24 cellular contexts compared by ENCODE assay signal in the genomic region with DNA sequence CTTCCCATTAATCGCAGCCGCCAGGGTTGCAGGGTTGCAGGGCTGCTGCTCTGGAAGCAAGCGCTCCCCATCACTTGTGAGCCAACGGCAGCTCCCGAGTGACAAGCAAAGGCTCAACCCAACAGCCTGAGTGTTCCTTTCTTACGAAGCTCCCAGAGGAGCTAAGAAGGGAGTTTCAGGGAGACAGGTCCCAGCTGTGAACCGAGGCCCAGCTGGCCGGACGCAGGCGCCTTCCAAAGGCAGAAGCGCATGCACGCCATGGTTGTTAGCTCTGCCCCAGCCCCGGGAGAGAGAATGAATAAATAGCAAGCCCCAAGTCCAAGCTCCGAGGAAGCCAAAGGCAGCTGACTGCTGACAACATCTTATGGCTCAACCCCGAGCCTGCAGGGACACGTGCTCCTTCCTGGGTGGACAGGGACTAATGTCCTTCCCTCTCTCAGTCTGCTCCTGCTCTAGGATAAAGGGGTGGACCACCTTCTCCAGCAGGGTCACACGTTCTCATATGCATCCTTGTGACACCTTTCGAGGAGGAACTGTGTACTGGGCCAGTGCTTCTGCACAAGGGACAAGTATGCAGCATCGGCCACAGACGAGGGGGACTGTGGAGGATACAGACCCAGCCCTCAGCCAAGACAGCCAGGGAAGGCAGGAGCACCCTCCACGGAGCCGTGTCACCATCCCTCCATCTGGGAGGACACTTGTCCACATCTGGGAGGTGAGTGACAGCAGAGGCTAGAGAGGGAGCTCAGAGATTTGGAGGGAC. TPM values are rescaled to one million over a fixed set of nuclear protein-coding genes. Genes with fewer than 3 reads are reported as not detected.
A peak's percentile ranks its signal among the peaks of the same experiment; 100 is the strongest.
DNase-seq lines count a peak whose midpoint lies in the region; ATAC-seq and TF ChIP-seq lines count a peak whose summit lies in the region.
"Had no signal": no experiment of that assay in that cellular context is flagged by ENCODE, and none has a peak within 500 bp of the region (broad histone marks: within the 10 kb centered on the region; RNA-seq: fewer than 3 reads in every experiment).

No MANE protein-coding gene starts in this region.

- H2BK120ac ChIP-seq in H9 (ENCODE audit: low read depth, low read length, poor library complexity, severe bottlenecking) = no peak overlapping the region
- no peak overlapping the region for H2BK120ac ChIP-seq in mesendoderm (ENCODE audit: low read depth, low read length)

- no peak overlapping the region; the same call in 1 of the 2 replicates for H2BK15ac ChIP-seq in H9 (ENCODE audit: low read depth, low read length)
- no peak overlapping the region for H2BK15ac ChIP-seq in mesendoderm (replicated peaks; ENCODE audit: low read depth)

- ATAC-seq in right cardiac atrium = peak; percentile 26 to 38
- ATAC-seq in GM21360 (IDR thresholded peaks at IDR 0.05; ENCODE audit: unreplicated experiment) = no peak
- ATAC-seq in omental fat pad (ENCODE audit: low FRiP score) = no peak
- no peak for ATAC-seq in activated T-cell treated with anti-CD3 and anti-CD28 coated beads, Interleukin-2, amount 50 U/mL, for 4 hours
- ATAC-seq: activated naive CD8-positive, alpha-beta T cell treated with anti-CD3 and anti-CD28 coated beads, Interleukin-2, amount 50 U/mL, for 24 hours; activated T-helper 17 cell treated with anti-CD3 and anti-CD28 coated beads, Interleukin-2, amount 50 U/mL, for 72 hours; HCT116 had no signal

- no peak overlapping the region for H3K56ac ChIP-seq in H9 (ENCODE audit: insufficient read length, low read depth, low read length)
- no peak overlapping the region for H3K56ac ChIP-seq in mesendoderm (ENCODE audit: low read length)

- H3K27ac ChIP-seq in H9 (ENCODE audit: insufficient read length, low read depth, low read length) (no peak overlapping the region), colonic mucosa (no peak overlapping the region), right cardiac atrium (ENCODE audit: low read length) (no peak overlapping the region), osteoblast (ENCODE audit: low read depth, low read length) (no peak overlapping the region), mesendoderm (ENCODE audit: low read depth, low read length) (no peak overlapping the region)
- H3K27ac ChIP-seq: SJSA1 had no signal

- H3K18ac ChIP-seq in H9 (ENCODE audit: insufficient read length, low read depth, low read length) = no peak overlapping the region
- H3K18ac ChIP-seq in mesendoderm (ENCODE audit: low read length) = no peak overlapping the region

- H2BK12ac ChIP-seq in H9 (ENCODE audit: insufficient read length, low read depth, low read length) = no peak overlapping the region

- no peaks in the 10 kb centered on the region for H3K9me3 ChIP-seq in H9 (ENCODE audit: control insufficient read depth, low read depth, low read length)
- no peaks in the 10 kb centered on the region for H3K9me3 ChIP-seq in colonic mucosa
- no peaks in the 10 kb centered on the region for H3K9me3 ChIP-seq in right cardiac atrium (ENCODE audit: control insufficient read depth, low read length)
- no peaks in the 10 kb centered on the region for H3K9me3 ChIP-seq in osteoblast (ENCODE audit: low read depth, low read length)
- H3K9me3 ChIP-seq: SJSA1 had no signal

- no peak overlapping the region for H4K91ac ChIP-seq in H9 (ENCODE audit: insufficient read length, low read depth, low read length)

- H2BK5ac ChIP-seq in H9 (ENCODE audit: insufficient read length, low read length) = no peak overlapping the region
- H2BK5ac ChIP-seq in mesendoderm (ENCODE audit: low read length) = no peak overlapping the region

- H3K23ac ChIP-seq in H9 (ENCODE audit: insufficient read length, low read depth, low read length) (no peak overlapping the region), mesendoderm (ENCODE audit: low read length) (no peak overlapping the region)

- H3K9me3 Mint-ChIP-seq in H9 = peaks cover 12 to 15% of the 10 kb centered on the region in 2 experiments
- H3K9me3 Mint-ChIP-seq in activated T-cell treated with anti-CD3 and anti-CD28 coated beads, Interleukin-2, amount 50 U/mL, for 4 hours = peaks cover 16% of the 10 kb centered on the region

- H3K9ac ChIP-seq in H9 (ENCODE audit: extremely low read depth, insufficient read length, low read length) = no peak overlapping the region
- no peak overlapping the region for H3K9ac ChIP-seq in colonic mucosa (ENCODE audit: low read depth in 2 of 2, low read length in 2 of 2)
- H3K9ac ChIP-seq in mesendoderm (ENCODE audit: low read length) = no peak overlapping the region

- no CpG with 5 or more reads among the region's 22 CpGs for WGBS in H9 (ENCODE audit: extremely low coverage, insufficient read length, low lambda C conversion rate)
- 63% methylated on average over 22 of the region's 22 CpGs for WGBS in right cardiac atrium
- no CpG with 5 or more reads among the region's 22 CpGs for WGBS in mesendoderm (ENCODE audit: extremely low coverage, insufficient coverage, low lambda C conversion rate)

- H3K23me2 ChIP-seq in H9 (ENCODE audit: insufficient read length, low read depth, low read length, poor library complexity, severe bottlenecking) = no peaks in the 10 kb centered on the region

- DNase-seq in H9 (no peak), colonic mucosa (peak; percentile 28), right cardiac atrium (peak in 2 of 3 donors; percentile 52 to 67), osteoblast (ENCODE audit: insufficient read length, low spot score, missing footprints) (peak; percentile 51), omental fat pad (ENCODE audit: low spot score) (no peak), mesendoderm (no peak)
- DNase-seq in activated T-cell treated with anti-CD3 and anti-CD28 coated beads, Interleukin-2, amount 50 U/mL, for 4 hours = no peak
- DNase-seq: activated CD4-positive, alpha-beta memory T cell treated with anti-CD3 and anti-CD28 coated beads for 36 hours; activated CD8-positive, alpha-beta memory T cell treated with anti-CD3 and anti-CD28 coated beads, Interleukin-2, amount 50 U/mL, for 4 hours; activated naive CD8-positive, alpha-beta T cell treated with anti-CD3 and anti-CD28 coated beads, Interleukin-2, amount 50 U/mL, for 24 hours; DMS53; KBM-7; kidney; mammary epithelial cell; NCI-H2081; NCI-H345; stimulated activated CD4-positive, alpha-beta T cell treated with anti-CD3 and anti-CD28 coated beads, Interleukin-2, amount 100 ng/mL, for 24 hours; T-helper 1 cell had no signal

- no peaks in the 10 kb centered on the region for H4K20me1 ChIP-seq in H9 (ENCODE audit: control insufficient read depth, insufficient read depth, insufficient read length)
- no peaks in the 10 kb centered on the region for H4K20me1 ChIP-seq in osteoblast (ENCODE audit: insufficient read depth, low read length)

- H3K79me1 ChIP-seq in H9 (ENCODE audit: insufficient read depth, low read depth, low read length, poor library complexity, severe bottlenecking) = peaks cover 6% of the 10 kb centered on the region
- no peaks in the 10 kb centered on the region for H3K79me1 ChIP-seq in mesendoderm (ENCODE audit: low read length)

- no peak overlapping the region for H2BK20ac ChIP-seq in H9 (ENCODE audit: low read depth, low read length, poor library complexity, severe bottlenecking)

- no peak overlapping the region for H3K4ac ChIP-seq in H9 (ENCODE audit: low read depth, low read length)
- no peak overlapping the region for H3K4ac ChIP-seq in mesendoderm (ENCODE audit: low read depth, low read length)

- no peaks in the 10 kb centered on the region for H3K27me3 Mint-ChIP-seq in H9 (ENCODE audit: low read depth)
- H3K27me3 Mint-ChIP-seq in activated T-cell treated with anti-CD3 and anti-CD28 coated beads, Interleukin-2, amount 50 U/mL, for 4 hours (ENCODE audit: low read depth) = peaks cover 7% of the 10 kb centered on the region
- H3K27me3 Mint-ChIP-seq: type B pancreatic cell had no signal

- no peaks in the 10 kb centered on the region for H3K27me3 ChIP-seq in H9 (ENCODE audit: insufficient read depth, low read length)
- H3K27me3 ChIP-seq in colonic mucosa = no peaks in the 10 kb centered on the region
- no peaks in the 10 kb centered on the region for H3K27me3 ChIP-seq in right cardiac atrium (ENCODE audit: control insufficient read depth, insufficient read depth)
- no peaks in the 10 kb centered on the region for H3K27me3 ChIP-seq in osteoblast (ENCODE audit: insufficient read depth, low read length)
- no peaks in the 10 kb centered on the region for H3K27me3 ChIP-seq in mesendoderm (ENCODE audit: insufficient read depth, low read length, poor library complexity)
- H3K27me3 ChIP-seq: SJSA1 had no signal

- H3K79me2 ChIP-seq in H9 (ENCODE audit: insufficient read depth, low read length) (no peaks in the 10 kb centered on the region; the same call in 1 of the 2 replicates), osteoblast (ENCODE audit: insufficient read depth, low read length) (no peaks in the 10 kb centered on the region), mesendoderm (ENCODE audit: control insufficient read depth, insufficient read depth, low read length) (no peaks in the 10 kb centered on the region)

- H3T11ph ChIP-seq in H9 (ENCODE audit: low read length) = no peak overlapping the region

- H4K8ac ChIP-seq in H9 (replicated peaks; ENCODE audit: insufficient read length, low read depth, low read length) (no peak overlapping the region), mesendoderm (ENCODE audit: low read depth, low read length) (no peak overlapping the region)

- H3K4me1 ChIP-seq in H9 (ENCODE audit: insufficient read depth, low read length) = no peaks in the 10 kb centered on the region
- H3K4me1 ChIP-seq in colonic mucosa = no peaks in the 10 kb centered on the region
- H3K4me1 ChIP-seq in right cardiac atrium (ENCODE audit: control insufficient read depth, insufficient read depth, low read length) = no peaks in the 10 kb centered on the region
- H3K4me1 ChIP-seq in osteoblast (ENCODE audit: insufficient read depth, low read length) = no peaks in the 10 kb centered on the region
- no peaks in the 10 kb centered on the region for H3K4me1 ChIP-seq in mesendoderm (ENCODE audit: control insufficient read depth, low read depth, low read length)
- H3K4me1 ChIP-seq: SJSA1 had no signal

- no peak overlapping the region for H4K5ac ChIP-seq in H9 (ENCODE audit: insufficient read length, low read depth, low read length)
- no peak overlapping the region for H4K5ac ChIP-seq in mesendoderm (ENCODE audit: low read length)

- H3K36me3 Mint-ChIP-seq in H9 (ENCODE audit: insufficient read depth in 1 of 3, low read depth in 3 of 3) = peaks cover 22 to 46% (median 40%) of the 10 kb centered on the region in 3 experiments
- no peaks in the 10 kb centered on the region for H3K36me3 Mint-ChIP-seq in activated T-cell treated with anti-CD3 and anti-CD28 coated beads, Interleukin-2, amount 50 U/mL, for 4 hours (ENCODE audit: insufficient read depth)

- no peak for TF ChIP-seq CTCF in H9 (conservative IDR thresholded peaks at IDR 0.05)
- TF ChIP-seq CTCF in colonic mucosa (IDR thresholded peaks at IDR 0.05) = no peak
- no peak for TF ChIP-seq CTCF in osteoblast (IDR thresholded peaks at IDR 0.05; ENCODE audit: extremely low read depth, low read depth, low read length)
- TF ChIP-seq CTCF in omental fat pad (IDR thresholded peaks at IDR 0.05) = no peak

- peak overlapping the region in 2 of 3 experiments; percentile 76 to 80; a peak in 4 of 7 replicates for H3K27ac Mint-ChIP-seq in H9
- H3K27ac Mint-ChIP-seq: activated CD4-positive, alpha-beta memory T cell treated with anti-CD3 and anti-CD28 coated beads for 36 hours; activated naive CD8-positive, alpha-beta T cell treated with anti-CD3 and anti-CD28 coated beads, Interleukin-2, amount 50 U/mL, for 24 hours; activated T-helper 17 cell treated with anti-CD3 and anti-CD28 coated beads, Interleukin-2, amount 50 U/mL, for 72 hours; type B pancreatic cell had no signal

- H3K4me1 Mint-ChIP-seq in H9 = peaks cover 6 to 7% of the 10 kb centered on the region in 2 experiments; a peak in 3 of 4 replicates
- no peaks in the 10 kb centered on the region for H3K4me1 Mint-ChIP-seq in activated T-cell treated with anti-CD3 and anti-CD28 coated beads, Interleukin-2, amount 50 U/mL, for 4 hours (ENCODE audit: low read depth)
- H3K4me1 Mint-ChIP-seq: activated naive CD8-positive, alpha-beta T cell treated with anti-CD3 and anti-CD28 coated beads, Interleukin-2, amount 50 U/mL, for 24 hours; activated T-helper 17 cell treated with anti-CD3 and anti-CD28 coated beads, Interleukin-2, amount 50 U/mL, for 72 hours had no signal

- H3K14ac ChIP-seq in H9 (ENCODE audit: insufficient read depth, low read length) = no peak overlapping the region; the same call in 1 of the 2 replicates

- H2AFZ ChIP-seq in H9 (ENCODE audit: low read length) = no peak overlapping the region
- H2AFZ ChIP-seq in osteoblast (ENCODE audit: low read length) = no peak overlapping the region

- intact Hi-C loops in colonic mucosa (cut with DNase I) (no loop called here), right cardiac atrium (cut with DNase I) (no loop called here)

- no peak overlapping the region for H3K4me3 ChIP-seq in colonic mucosa
- H3K4me3 ChIP-seq in right cardiac atrium (ENCODE audit: low read length) = no peak overlapping the region
- H3K4me3 ChIP-seq in osteoblast (ENCODE audit: insufficient read depth, low read length) = no peak overlapping the region
- no peak overlapping the region for H3K4me3 ChIP-seq in mesendoderm (ENCODE audit: low read length)
- H3K4me3 ChIP-seq: SJSA1, smooth muscle cell had no signal

- H3K4me2 ChIP-seq in H9 (ENCODE audit: insufficient read depth, insufficient read length, low read length) (no peak overlapping the region), osteoblast (ENCODE audit: insufficient read depth, low read length) (no peak overlapping the region), mesendoderm (ENCODE audit: low read length) (no peak overlapping the region)
- H3K4me2 ChIP-seq: smooth muscle cell had no signal

- H3K36me3 ChIP-seq in colonic mucosa (no peaks in the 10 kb centered on the region), osteoblast (ENCODE audit: insufficient read depth, low read length) (no peaks in the 10 kb centered on the region), mesendoderm (ENCODE audit: control insufficient read depth, insufficient read depth, low read length) (no peaks in the 10 kb centered on the region)
- H3K36me3 ChIP-seq: SJSA1 had no signal

- no peak overlapping the region for H3K4me3 Mint-ChIP-seq in H9
- H3K4me3 Mint-ChIP-seq in activated T-cell treated with anti-CD3 and anti-CD28 coated beads, Interleukin-2, amount 50 U/mL, for 4 hours = no peak overlapping the region
- H3K4me3 Mint-ChIP-seq: activated CD4-positive, alpha-beta memory T cell treated with anti-CD3 and anti-CD28 coated beads for 36 hours; activated naive CD8-positive, alpha-beta T cell treated with anti-CD3 and anti-CD28 coated beads, Interleukin-2, amount 50 U/mL, for 24 hours; activated T-helper 17 cell treated with anti-CD3 and anti-CD28 coated beads, Interleukin-2, amount 50 U/mL, for 72 hours; type B pancreatic cell had no signal

- H2AK5ac ChIP-seq in H9 (ENCODE audit: insufficient read length, low read length) (no peak overlapping the region), mesendoderm (ENCODE audit: low read length) (no peak overlapping the region)

RNA-seq across cellular contexts. Expression of a gene that starts 29.9 kb away (rescaled TPM):
- total RNA-seq in H9 (2021) (22.1 and 23.8 TPM in 2 replicates), colonic mucosa (10 to 100 TPM; 26.0 to 38.1 TPM), right cardiac atrium (under 1 TPM; 0.03 to 0.26 (median 0.13) TPM), osteoblast (2.5 and 3.5 TPM in 2 replicates), omental fat pad (1 to 10 TPM in 3 of 4 donors, under 1 TPM in 1; 0.82 to 9.6 (median 5.6) TPM)
- 0.23 TPM for polyA plus RNA-seq in right cardiac atrium
- polyA plus RNA-seq in mesendoderm (2013, experiment 1 of 2) = 7.5 TPM
- polyA plus RNA-seq in mesendoderm (2013, experiment 2 of 2) = 7.3 TPM
- total RNA-seq in activated T-cell treated with anti-CD3 and anti-CD28 coated beads, Interleukin-2, amount 50 U/mL, for 4 hours = under 1 TPM; 0.11 to 0.48 (median 0.38) TPM
- total RNA-seq: activated CD4-positive, alpha-beta memory T cell treated with anti-CD3 and anti-CD28 coated beads for 36 hours; activated T-helper 17 cell treated with anti-CD3 and anti-CD28 coated beads, Interleukin-2, amount 50 U/mL, for 72 hours had no signal

Comparison
In these comparisons a context has a peak if more than half of its experiments do, and no peak if none do; other contexts are left out.
1. DNase-seq: peak in colonic mucosa (single experiment), right cardiac atrium (2 of 3) and osteoblast (single experiment); none in H9 (single experiment), omental fat pad (single experiment), mesendoderm (single experiment) and activated T-cell treated with anti-CD3 and anti-CD28 coated beads, Interleukin-2, amount 50 U/mL, for 4 hours (single experiment).
2. ATAC-seq: peak in right cardiac atrium (2 of 2); none in GM21360 (single experiment), omental fat pad (single experiment) and activated T-cell treated with anti-CD3 and anti-CD28 coated beads, Interleukin-2, amount 50 U/mL, for 4 hours (0 of 2).